Comparison of ENCODE assay signal across 16 cellular contexts in genomic region chr13:34458756-34459462, GRCh38.
DNase-seq lines count a peak whose midpoint lies in the region; ATAC-seq and TF ChIP-seq lines count a peak whose summit lies in the region.
"Had no signal": no experiment of that assay in that cellular context is flagged by ENCODE, and none has a peak within 500 bp of the region (broad histone marks: within the 10 kb centered on the region; RNA-seq: fewer than 3 reads in every experiment).

No MANE protein-coding gene starts in this region.

- H3K4me1 ChIP-seq in esophagus squamous epithelium (peaks cover 0 to 7% (median 6%) of the 10 kb centered on the region in 3 donors), ovary (ENCODE audit: insufficient read depth) (no peaks in the 10 kb centered on the region)
- H3K4me1 ChIP-seq: BE2C, body of pancreas had no signal

- H3K9me3 ChIP-seq in esophagus squamous epithelium: no peaks in the 10 kb centered on the region
- H3K9me3 ChIP-seq in ovary: no peaks in the 10 kb centered on the region
- H3K9me3 ChIP-seq: BE2C, body of pancreas, mucosa of descending colon had no signal

- DNase-seq in DMS79 treated with DMSO at 0.1 percent for 48 hours (lab: John Stamatoyannopoulos, UW): peak; percentile 75
- DNase-seq in NCI-H2196 treated with DMSO at 0.1 percent for 48 hours (lab: John Stamatoyannopoulos, UW; ENCODE audit: unreplicated experiment): peak; percentile 15
- no peak for DNase-seq in esophagus squamous epithelium (lab: John Stamatoyannopoulos, UW)
- peak in 3 of 5 donors; percentile 12 to 36 (median 16) for DNase-seq in ovary
- no peak for DNase-seq in immature natural killer cell
- no peak for DNase-seq in amygdala (lab: John Stamatoyannopoulos, UW)
- no peak for DNase-seq in pons (ENCODE audit: low spot score)
- DNase-seq: BE2C, body of pancreas, kidney glomerular epithelial cell, NCI-H1694 treated with DMSO at 0.1 percent for 48 hours, substantia nigra had no signal

- peak overlapping the region in 3 of 4 donors; percentile 16 to 63 (median 50) for H3K27ac ChIP-seq in esophagus squamous epithelium
- peak overlapping the region in 1 of 2 donors; percentile 27 for H3K27ac ChIP-seq in ovary
- H3K27ac ChIP-seq: body of pancreas, KMS-11 had no signal

- H3K36me3 Mint-ChIP-seq in immature natural killer cell: no peaks in the 10 kb centered on the region

- no peaks in the 10 kb centered on the region for H3K36me3 ChIP-seq in esophagus squamous epithelium
- no peaks in the 10 kb centered on the region for H3K36me3 ChIP-seq in ovary
- H3K36me3 ChIP-seq: BE2C had no signal

- WGBS in esophagus squamous epithelium, 2 donors: 42 to 46% methylated on average over 3 of the region's 3 CpGs
- WGBS in ovary, 3 donors: 8 to 18% (median 11%) methylated on average over 3 of the region's 3 CpGs

- H3K9me3 Mint-ChIP-seq in immature natural killer cell: peaks cover 7 to 41% (median 15%) of the 10 kb centered on the region in 6 donors

- no peak overlapping the region for H3K27ac Mint-ChIP-seq in immature natural killer cell
- H3K27ac Mint-ChIP-seq: progenitor cell of endocrine pancreas had no signal

- no peak for TF ChIP-seq EP300 in ovary (IDR thresholded peaks at IDR 0.05)

- H3K4me3 ChIP-seq in esophagus squamous epithelium (no peak overlapping the region), ovary (no peak overlapping the region)
- H3K4me3 ChIP-seq: body of pancreas, mucosa of descending colon had no signal

- no peak for TF ChIP-seq CTCF in esophagus squamous epithelium (IDR thresholded peaks at IDR 0.05)
- no peak for TF ChIP-seq CTCF in ovary (IDR thresholded peaks at IDR 0.05)

- intact Hi-C loops in esophagus squamous epithelium (cut with DNase I) (no loop called here), ovary (cut with DNase I) (no loop called here)

- ATAC-seq in HG03095 (IDR thresholded peaks at IDR 0.05; ENCODE audit: unreplicated experiment): no peak
- ATAC-seq: body of pancreas, mucosa of descending colon had no signal

- TF ChIP-seq POLR2A in esophagus squamous epithelium (IDR thresholded peaks at IDR 0.05): no peak
- no peak for TF ChIP-seq POLR2A in ovary (IDR thresholded peaks at IDR 0.05)

- H3K4me3 Mint-ChIP-seq in immature natural killer cell: no peak overlapping the region

- H3K27me3 ChIP-seq in esophagus squamous epithelium (no peaks in the 10 kb centered on the region), ovary (no peaks in the 10 kb centered on the region)
- H3K27me3 ChIP-seq: BE2C, body of pancreas had no signal

- peaks cover 0 to 2% (median 0%) of the 10 kb centered on the region in 3 donors for H3K27me3 Mint-ChIP-seq in immature natural killer cell (ENCODE audit: low read depth in 3 of 3)
- H3K27me3 Mint-ChIP-seq: progenitor cell of endocrine pancreas had no signal

- H3K4me1 Mint-ChIP-seq in immature natural killer cell: no peaks in the 10 kb centered on the region

Comparison
In these comparisons a context has a peak if more than half of its experiments do, and no peak if none do; other contexts are left out.
1. DNase-seq: peak in DMS79 treated with DMSO at 0.1 percent for 48 hours (single experiment), NCI-H2196 treated with DMSO at 0.1 percent for 48 hours (single experiment) and ovary (3 of 5); none in esophagus squamous epithelium (single experiment), immature natural killer cell (0 of 3), amygdala (0 of 56) and pons (single experiment).